In genomic region chr15:77966540-77967290, GRCh38 we compare ENCODE assay signal across 8 cellular contexts.
A peak's percentile ranks its signal among the peaks of the same experiment; 100 is the strongest.
DNase-seq lines count a peak whose midpoint lies in the region; FAIRE-seq and TF ChIP-seq lines count a peak whose summit lies in the region.

No MANE protein-coding gene starts in this region.

- CTCF ChIA-PET in AG04450 (lab: Charles Lee): interaction anchor here (0.6 to 6.1 kb wide), 19 partner anchors 7 to 456 kb away, joined by 3 to 327 read pairs (median 6); no protein-coding TSS in a partner anchor

- H3K9me3 ChIP-seq in AG04450 (ENCODE audit: control insufficient read depth, insufficient read depth, low read length): no peaks in the 10 kb centered on the region; the same call in 1 of the 2 replicates
- H3K9me3 ChIP-seq in OCI-LY1 (ENCODE audit: low read length): no peaks in the 10 kb centered on the region
- H3K9me3 ChIP-seq in parathyroid adenoma (ENCODE audit: control insufficient read depth, low read length): no peaks in the 10 kb centered on the region

- DNase-seq in AG04450 (ENCODE audit: low read depth, low spot score) (peak; percentile 11), frontal cortex (ENCODE audit: low spot score in 2 of 2) (peak; percentile 52 to 65), T1000 (lab: John Stamatoyannopoulos, UW) (no peak), H54 (ENCODE audit: insufficient read length, low spot score) (no peak)
- peak; percentile 36 for DNase-seq in activated T-helper 9 cell treated with anti-CD3 and anti-CD28 coated beads, Interleukin-2, amount 50 U/mL, for 16 hours (ENCODE audit: low read depth)

- H3K79me2 ChIP-seq in OCI-LY1 (ENCODE audit: insufficient read depth, low read length) (no peaks in the 10 kb centered on the region), parathyroid adenoma (no peaks in the 10 kb centered on the region)

- H3K4me2 ChIP-seq in OCI-LY1 (ENCODE audit: low read length) (no peak overlapping the region), parathyroid adenoma (ENCODE audit: low read length) (no peak overlapping the region)

- H3K9me2 ChIP-seq in OCI-LY1 (ENCODE audit: low read depth, low read length): no peaks in the 10 kb centered on the region

- H3F3A ChIP-seq in OCI-LY1 (ENCODE audit: insufficient read depth, low read length): no peaks in the 10 kb centered on the region

- no peak overlapping the region for H3K9ac ChIP-seq in OCI-LY1 (ENCODE audit: low read length)
- no peak overlapping the region for H3K9ac ChIP-seq in parathyroid adenoma

- H3K27ac ChIP-seq in AG04450 (ENCODE audit: low read depth, low read length) (no peak overlapping the region), OCI-LY1 (ENCODE audit: low read depth, low read length, poor library complexity, severe bottlenecking) (no peak overlapping the region), parathyroid adenoma (no peak overlapping the region)

- H4K20me1 ChIP-seq in OCI-LY1 (ENCODE audit: insufficient read depth, low read length): no peaks in the 10 kb centered on the region

- H3K27me3 ChIP-seq in AG04450 (ENCODE audit: control insufficient read depth, insufficient read depth, low read length): peaks cover 18% of the 10 kb centered on the region
- H3K27me3 ChIP-seq in OCI-LY1 (ENCODE audit: insufficient read depth, low read length): peaks cover 7% of the 10 kb centered on the region; the same call in 1 of the 2 replicates
- H3K27me3 ChIP-seq in parathyroid adenoma (ENCODE audit: control insufficient read depth, insufficient read depth, low read length): no peaks in the 10 kb centered on the region

- POLR2A ChIA-PET in AG04450 (lab: Yijun Ruan, JAX): interaction anchor here (1.1 kb wide), 1 partner anchor 28 kb away, joined by 3 read pairs; no protein-coding TSS in a partner anchor

- H3K4me1 ChIP-seq in OCI-LY1 (ENCODE audit: insufficient read depth, low read length, severe bottlenecking) (no peaks in the 10 kb centered on the region), parathyroid adenoma (no peaks in the 10 kb centered on the region)

- TF ChIP-seq CTCF in AG04450 (IDR thresholded peaks at IDR 0.05; ENCODE audit: low read depth, low read length) (peak; percentile 94), GM12875 (IDR thresholded peaks at IDR 0.05; ENCODE audit: borderline replicate concordance, insufficient read depth, low read depth, low read length) (peak; percentile 74; the same call in 1 of the 2 replicates), OCI-LY1 (IDR thresholded peaks at IDR 0.05; ENCODE audit: low read length) (peak; percentile 96), parathyroid adenoma (IDR thresholded peaks at IDR 0.05) (peak; percentile 71)

- H2AFZ ChIP-seq in OCI-LY1 (ENCODE audit: low read length) (no peak overlapping the region), parathyroid adenoma (no peak overlapping the region)

- H3K36me3 ChIP-seq in OCI-LY1 (ENCODE audit: insufficient read depth, low read length) (no peaks in the 10 kb centered on the region), parathyroid adenoma (ENCODE audit: control insufficient read depth, insufficient read depth, low read length) (no peaks in the 10 kb centered on the region)

- no peak for FAIRE-seq in frontal cortex (lab: Jason Lieb, UNC)
- FAIRE-seq in H54 (lab: Jason Lieb, UNC): no peak

- TF ChIP-seq POLR2A in H54 (IDR thresholded peaks at IDR 0.05; ENCODE audit: low read depth, low read length): no peak

- H3K4me3 ChIP-seq in AG04450 (ENCODE audit: low read depth, low read length) (no peak overlapping the region), GM12875 (ENCODE audit: low read depth, low read length) (no peak overlapping the region), OCI-LY1 (ENCODE audit: low read depth, low read length, poor library complexity, severe bottlenecking) (no peak overlapping the region), parathyroid adenoma (ENCODE audit: low read depth, low read length) (no peak overlapping the region)

Comparison
In these comparisons a context has a peak if more than half of its experiments do, and no peak if none do; other contexts are left out.
1. DNase-seq: peak in AG04450 (single experiment), activated T-helper 9 cell treated with anti-CD3 and anti-CD28 coated beads, Interleukin-2, amount 50 U/mL, for 16 hours (single experiment) and frontal cortex (2 of 2); none in T1000 (single experiment) and H54 (single experiment).
2. Peak in every context shown above with its lines, with median percentiles within 50 percentile points of each other: CTCF ChIP-seq.